In genomic region chr3:139389552-139390368, GRCh38 we compare ENCODE assay signal across 8 cellular contexts. TPM values are rescaled to one million over a fixed set of nuclear protein-coding genes. Genes with fewer than 3 reads are reported as not detected.
DNase-seq lines count a peak whose midpoint lies in the region; ATAC-seq and TF ChIP-seq lines count a peak whose summit lies in the region.

Gene COPB2, minus strand, starts transcription at chr3:139389647. Its CDS starts 97 bp downstream, at chr3:139389550.

- 1% methylated on average over 31 of the region's 52 CpGs for WGBS in mammary epithelial cell (ENCODE audit: low coverage, missing lambda C conversion rate)

- H3K4me1 ChIP-seq in mammary epithelial cell (ENCODE audit: insufficient read depth, low read length) (peaks cover 10% of the 10 kb centered on the region), skeletal muscle tissue (ENCODE audit: control insufficient read depth in 3 of 3, insufficient read depth in 3 of 3, low read length in 3 of 3) (peaks cover 9 to 24% (median 19%) of the 10 kb centered on the region in 3 donors)

- in situ Hi-C loops in ACHN (cut with HindIII; ENCODE audit: low pct_ligation_motif_present, low pct_unique_long_range_greater_than_20kb, low sequenced_read_pairs) (no loop called here), mammary epithelial cell (cut with MboI; ENCODE audit: low sequenced_read_pairs in 2 of 2) (no loop called here)

- ATAC-seq in GM18873 (IDR thresholded peaks at IDR 0.05; ENCODE audit: low FRiP score, unreplicated experiment) (peak; percentile 96), HG03139 (IDR thresholded peaks at IDR 0.05; ENCODE audit: unreplicated experiment) (peak; percentile 98)

- peak within 1 kb of the TSS; percentile 97 for H3K27ac ChIP-seq in WERI-Rb-1
- peak within 1 kb of the TSS; percentile 97 for H3K27ac ChIP-seq in mammary epithelial cell (ENCODE audit: insufficient read depth, low read depth, low read length)
- peak within 1 kb of the TSS; percentile 87 for H3K27ac ChIP-seq in skeletal muscle tissue (ENCODE audit: low read depth, low read length)

- no peaks in the 10 kb centered on the region for H3K27me3 ChIP-seq in WERI-Rb-1 (ENCODE audit: insufficient read depth, low read depth, severe bottlenecking)
- no peaks in the 10 kb centered on the region for H3K27me3 ChIP-seq in mammary epithelial cell (ENCODE audit: insufficient read depth, low read length)
- H3K27me3 ChIP-seq in skeletal muscle tissue (ENCODE audit: control insufficient read depth in 3 of 3, insufficient read depth in 3 of 3, low read length in 3 of 3) = no peaks in the 10 kb centered on the region

- H3K36me3 ChIP-seq in WERI-Rb-1 (peaks cover 21% of the 10 kb centered on the region), mammary epithelial cell (ENCODE audit: insufficient read depth, low read length) (no peaks in the 10 kb centered on the region), skeletal muscle tissue (ENCODE audit: control insufficient read depth in 3 of 3, insufficient read depth in 3 of 3, low read length in 3 of 3) (peaks cover 0 to 3% (median 0%) of the 10 kb centered on the region in 3 donors)

- no peak for TF ChIP-seq CTCF in WERI-Rb-1 (IDR thresholded peaks at IDR 0.05; ENCODE audit: low read depth, low read length)
- no peak for TF ChIP-seq CTCF in mammary epithelial cell (conservative IDR thresholded peaks at IDR 0.05 in 1 of 2, IDR thresholded peaks at IDR 0.05 in 1 of 2; ENCODE audit: extremely low read depth in 1 of 2, insufficient read depth in 1 of 2, low read depth in 1 of 2, low read length in 2 of 2)

- peak within 1 kb of the TSS; percentile 98 for H2AFZ ChIP-seq in mammary epithelial cell (ENCODE audit: low read depth, low read length)

- no peaks in the 10 kb centered on the region for H4K20me1 ChIP-seq in mammary epithelial cell (ENCODE audit: insufficient read depth, low read length)

- DNase-seq in ACHN (peak; percentile 97), NCI-H2227 (lab: John Stamatoyannopoulos, UW; ENCODE audit: unreplicated experiment) (peak; percentile 98), WERI-Rb-1 (peak; percentile 99), mammary epithelial cell (peak; percentile 98)

- dilution Hi-C loops in mammary epithelial cell (cut with HindIII; ENCODE audit: low sequenced_read_pairs) = no loop called here

- CTCF ChIA-PET in mammary epithelial cell (lab: Charles Lee; ENCODE audit: low non-redundant PET) = interaction anchor here (0.7 kb wide), 1 partner anchor 36 kb away, joined by 4 read pairs; no protein-coding TSS in a partner anchor

- intact Hi-C loops in mammary epithelial cell (cut with micrococcal nuclease) = loop anchor here (1.0 kb wide), 1 partner anchor 173 kb away; no protein-coding TSS in a partner anchor

- BruUV-seq in mammary epithelial cell (replicated peaks; lab: Mats Ljungman, UMichigan) = no TSS peak

- H3K79me2 ChIP-seq in mammary epithelial cell (ENCODE audit: insufficient read depth, low read length) = peaks cover 58% of the 10 kb centered on the region

- H3K9ac ChIP-seq in mammary epithelial cell (ENCODE audit: insufficient read depth, low read length) (peak within 1 kb of the TSS; percentile 98), skeletal muscle tissue (ENCODE audit: low read depth in 1 of 3, low read length in 3 of 3) (peak within 1 kb of the TSS; percentile 98 to 100 (median 99))

- H3K9me3 ChIP-seq in WERI-Rb-1 (ENCODE audit: severe bottlenecking) (no peaks in the 10 kb centered on the region), mammary epithelial cell (replicated peaks; ENCODE audit: insufficient read depth, low read length) (no peaks in the 10 kb centered on the region), iPS-18c (ENCODE audit: control insufficient read depth, insufficient read depth, low read length) (no peaks in the 10 kb centered on the region), skeletal muscle tissue (ENCODE audit: control insufficient read depth in 3 of 3, low read length in 3 of 3) (no peaks in the 10 kb centered on the region)

- H3K4me3 ChIP-seq in WERI-Rb-1 (ENCODE audit: low read depth, low read length) (peak within 1 kb of the TSS; percentile 74), mammary epithelial cell (replicated peaks in 1 of 3; ENCODE audit: insufficient read depth in 1 of 3, low read depth in 2 of 3, low read length in 3 of 3) (peak within 1 kb of the TSS; percentile 77 to 83 (median 81)), iPS-18c (ENCODE audit: insufficient read depth, low read depth, low read length) (peak within 1 kb of the TSS; percentile 93), skeletal muscle tissue (ENCODE audit: low read length in 3 of 3) (peak within 1 kb of the TSS; percentile 87 to 99 (median 92))

- H3K4me2 ChIP-seq in mammary epithelial cell (ENCODE audit: insufficient read depth, low read depth, low read length) = peak within 1 kb of the TSS; percentile 69

RNA-seq across cellular contexts. Expression of gene COPB2, which starts in this region (rescaled TPM):
- 100 to 1,000 TPM; 108 to 132 TPM for total RNA-seq in mammary epithelial cell
- 86.5 TPM for polyA plus RNA-seq in mammary epithelial cell
- 92.9 TPM for polyA minus RNA-seq in mammary epithelial cell
- total RNA-seq in skeletal muscle tissue = 130 TPM

Comparison
In these comparisons a context has a peak if more than half of its experiments do, and no peak if none do; other contexts are left out.
1. Peak in every context shown above with its lines: DNase-seq, ATAC-seq, H3K4me3 ChIP-seq and H3K27ac ChIP-seq.